Comparison of ENCODE assay signal across 1 cellular context in the genomic region with DNA sequence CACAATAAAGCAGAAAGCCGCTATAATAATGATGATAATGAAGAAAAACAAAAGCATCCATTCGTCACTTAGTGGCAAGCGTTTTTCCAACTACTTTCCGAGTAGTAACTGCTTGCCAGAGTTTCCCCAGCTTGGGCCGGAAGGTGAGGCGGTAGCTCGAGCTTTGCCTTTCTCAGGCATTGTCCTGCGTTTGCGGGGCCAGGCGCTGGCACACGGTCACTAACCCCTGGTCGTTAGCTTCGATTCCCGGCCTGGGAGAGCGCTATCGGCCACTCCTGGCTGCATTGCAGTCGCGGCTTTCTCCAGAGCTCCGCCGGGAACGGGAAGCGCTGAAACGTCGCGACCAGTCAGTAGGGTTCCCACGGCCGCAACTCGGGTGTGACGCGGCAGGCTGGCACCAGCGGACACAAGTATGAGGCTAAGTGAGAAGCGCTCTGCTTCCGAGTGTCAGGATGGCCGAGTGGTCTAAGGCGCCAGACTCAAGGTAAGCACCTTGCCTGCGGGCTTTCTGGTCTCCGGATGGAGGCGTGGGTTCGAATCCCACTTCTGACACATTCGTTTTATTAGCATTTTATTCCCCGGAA.
TF ChIP-seq lines count a peak whose summit lies in the region.

No MANE protein-coding gene starts in this region.

TF ChIP-seq in HepG2, 621 proteins besides CTCF, POLR2A, EP300 and RAD21 (continued from another document and continues in another):
- TF ChIP-seq ZNF547 (CRISPR knock-in tag; IDR thresholded peaks at IDR 0.05) = peak; percentile 81; the same call in 1 of the 2 replicates
- no peak for TF ChIP-seq SIX4 (CRISPR knock-in tag; IDR thresholded peaks at IDR 0.05)
- no peak; the same call in 1 of the 2 replicates for TF ChIP-seq ZNF644 (CRISPR knock-in tag; IDR thresholded peaks at IDR 0.05; ENCODE audit: low read depth)
- peak; percentile 28 for TF ChIP-seq SRSF1 (optimal IDR thresholded peaks at IDR 0.05; ENCODE audit: low read depth, low read length)
- TF ChIP-seq TAF15 (IDR thresholded peaks at IDR 0.05; ENCODE audit: low read depth, low read length, poor library complexity, severe bottlenecking) = no peak
- TF ChIP-seq FOXK2 (IDR thresholded peaks at IDR 0.05) = no peak
- 0 out of 2 replicates have a peak, but pooled peaks have one; percentile 57 for TF ChIP-seq ZNF572 (CRISPR knock-in tag; IDR thresholded peaks at IDR 0.05)
- no peak for TF ChIP-seq CENPX (CRISPR knock-in tag; IDR thresholded peaks at IDR 0.05)
- TF ChIP-seq KLF15 (CRISPR knock-in tag; IDR thresholded peaks at IDR 0.05; ENCODE audit: borderline replicate concordance) = no peak
- TF ChIP-seq MIER2 (CRISPR knock-in tag; IDR thresholded peaks at IDR 0.05) = no peak
- TF ChIP-seq, protein P1, sequence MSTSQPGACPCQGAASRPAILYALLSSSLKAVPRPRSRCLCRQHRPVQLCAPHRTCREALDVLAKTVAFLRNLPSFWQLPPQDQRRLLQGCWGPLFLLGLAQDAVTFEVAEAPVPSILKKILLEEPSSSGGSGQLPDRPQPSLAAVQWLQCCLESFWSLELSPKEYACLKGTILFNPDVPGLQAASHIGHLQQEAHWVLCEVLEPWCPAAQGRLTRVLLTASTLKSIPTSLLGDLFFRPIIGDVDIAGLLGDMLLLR (CRISPR knock-in tag; IDR thresholded peaks at IDR 0.05) = peak; percentile 53
- TF ChIP-seq, protein P2, sequence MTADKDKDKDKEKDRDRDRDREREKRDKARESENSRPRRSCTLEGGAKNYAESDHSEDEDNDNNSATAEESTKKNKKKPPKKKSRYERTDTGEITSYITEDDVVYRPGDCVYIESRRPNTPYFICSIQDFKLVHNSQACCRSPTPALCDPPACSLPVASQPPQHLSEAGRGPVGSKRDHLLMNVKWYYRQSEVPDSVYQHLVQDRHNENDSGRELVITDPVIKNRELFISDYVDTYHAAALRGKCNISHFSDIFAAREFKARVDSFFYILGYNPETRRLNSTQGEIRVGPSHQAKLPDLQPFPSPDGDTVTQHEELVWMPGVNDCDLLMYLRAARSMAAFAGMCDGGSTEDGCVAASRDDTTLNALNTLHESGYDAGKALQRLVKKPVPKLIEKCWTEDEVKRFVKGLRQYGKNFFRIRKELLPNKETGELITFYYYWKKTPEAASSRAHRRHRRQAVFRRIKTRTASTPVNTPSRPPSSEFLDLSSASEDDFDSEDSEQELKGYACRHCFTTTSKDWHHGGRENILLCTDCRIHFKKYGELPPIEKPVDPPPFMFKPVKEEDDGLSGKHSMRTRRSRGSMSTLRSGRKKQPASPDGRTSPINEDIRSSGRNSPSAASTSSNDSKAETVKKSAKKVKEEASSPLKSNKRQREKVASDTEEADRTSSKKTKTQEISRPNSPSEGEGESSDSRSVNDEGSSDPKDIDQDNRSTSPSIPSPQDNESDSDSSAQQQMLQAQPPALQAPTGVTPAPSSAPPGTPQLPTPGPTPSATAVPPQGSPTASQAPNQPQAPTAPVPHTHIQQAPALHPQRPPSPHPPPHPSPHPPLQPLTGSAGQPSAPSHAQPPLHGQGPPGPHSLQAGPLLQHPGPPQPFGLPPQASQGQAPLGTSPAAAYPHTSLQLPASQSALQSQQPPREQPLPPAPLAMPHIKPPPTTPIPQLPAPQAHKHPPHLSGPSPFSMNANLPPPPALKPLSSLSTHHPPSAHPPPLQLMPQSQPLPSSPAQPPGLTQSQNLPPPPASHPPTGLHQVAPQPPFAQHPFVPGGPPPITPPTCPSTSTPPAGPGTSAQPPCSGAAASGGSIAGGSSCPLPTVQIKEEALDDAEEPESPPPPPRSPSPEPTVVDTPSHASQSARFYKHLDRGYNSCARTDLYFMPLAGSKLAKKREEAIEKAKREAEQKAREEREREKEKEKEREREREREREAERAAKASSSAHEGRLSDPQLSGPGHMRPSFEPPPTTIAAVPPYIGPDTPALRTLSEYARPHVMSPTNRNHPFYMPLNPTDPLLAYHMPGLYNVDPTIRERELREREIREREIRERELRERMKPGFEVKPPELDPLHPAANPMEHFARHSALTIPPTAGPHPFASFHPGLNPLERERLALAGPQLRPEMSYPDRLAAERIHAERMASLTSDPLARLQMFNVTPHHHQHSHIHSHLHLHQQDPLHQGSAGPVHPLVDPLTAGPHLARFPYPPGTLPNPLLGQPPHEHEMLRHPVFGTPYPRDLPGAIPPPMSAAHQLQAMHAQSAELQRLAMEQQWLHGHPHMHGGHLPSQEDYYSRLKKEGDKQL (CRISPR knock-in tag; IDR thresholded peaks at IDR 0.05; ENCODE audit: low read depth) = no peak
- TF ChIP-seq, protein P3, sequence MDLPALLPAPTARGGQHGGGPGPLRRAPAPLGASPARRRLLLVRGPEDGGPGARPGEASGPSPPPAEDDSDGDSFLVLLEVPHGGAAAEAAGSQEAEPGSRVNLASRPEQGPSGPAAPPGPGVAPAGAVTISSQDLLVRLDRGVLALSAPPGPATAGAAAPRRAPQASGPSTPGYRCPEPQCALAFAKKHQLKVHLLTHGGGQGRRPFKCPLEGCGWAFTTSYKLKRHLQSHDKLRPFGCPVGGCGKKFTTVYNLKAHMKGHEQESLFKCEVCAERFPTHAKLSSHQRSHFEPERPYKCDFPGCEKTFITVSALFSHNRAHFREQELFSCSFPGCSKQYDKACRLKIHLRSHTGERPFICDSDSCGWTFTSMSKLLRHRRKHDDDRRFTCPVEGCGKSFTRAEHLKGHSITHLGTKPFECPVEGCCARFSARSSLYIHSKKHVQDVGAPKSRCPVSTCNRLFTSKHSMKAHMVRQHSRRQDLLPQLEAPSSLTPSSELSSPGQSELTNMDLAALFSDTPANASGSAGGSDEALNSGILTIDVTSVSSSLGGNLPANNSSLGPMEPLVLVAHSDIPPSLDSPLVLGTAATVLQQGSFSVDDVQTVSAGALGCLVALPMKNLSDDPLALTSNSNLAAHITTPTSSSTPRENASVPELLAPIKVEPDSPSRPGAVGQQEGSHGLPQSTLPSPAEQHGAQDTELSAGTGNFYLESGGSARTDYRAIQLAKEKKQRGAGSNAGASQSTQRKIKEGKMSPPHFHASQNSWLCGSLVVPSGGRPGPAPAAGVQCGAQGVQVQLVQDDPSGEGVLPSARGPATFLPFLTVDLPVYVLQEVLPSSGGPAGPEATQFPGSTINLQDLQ (CRISPR knock-in tag; IDR thresholded peaks at IDR 0.05) = no peak
- TF ChIP-seq NCOA5 (CRISPR knock-in tag; IDR thresholded peaks at IDR 0.05) = no peak
- peak; percentile 97 for TF ChIP-seq ZNF333 (CRISPR knock-in tag; IDR thresholded peaks at IDR 0.05; ENCODE audit: borderline replicate concordance)
- no peak for TF ChIP-seq ZNF816 (CRISPR knock-in tag; IDR thresholded peaks at IDR 0.05; ENCODE audit: borderline replicate concordance)
- TF ChIP-seq ZMYM2 (CRISPR knock-in tag; IDR thresholded peaks at IDR 0.05) = no peak; the same call in none of the 2 replicates
- TF ChIP-seq POLR2G (IDR thresholded peaks at IDR 0.05; ENCODE audit: low read depth, low read length) = peak; percentile 69
- TF ChIP-seq PAWR (CRISPR knock-in tag; IDR thresholded peaks at IDR 0.05; ENCODE audit: borderline replicate concordance) = no peak
- peak; percentile 15; the same call in 1 of the 2 replicates for TF ChIP-seq ZNF263 (CRISPR knock-in tag; IDR thresholded peaks at IDR 0.05)
- TF ChIP-seq, protein P4, sequence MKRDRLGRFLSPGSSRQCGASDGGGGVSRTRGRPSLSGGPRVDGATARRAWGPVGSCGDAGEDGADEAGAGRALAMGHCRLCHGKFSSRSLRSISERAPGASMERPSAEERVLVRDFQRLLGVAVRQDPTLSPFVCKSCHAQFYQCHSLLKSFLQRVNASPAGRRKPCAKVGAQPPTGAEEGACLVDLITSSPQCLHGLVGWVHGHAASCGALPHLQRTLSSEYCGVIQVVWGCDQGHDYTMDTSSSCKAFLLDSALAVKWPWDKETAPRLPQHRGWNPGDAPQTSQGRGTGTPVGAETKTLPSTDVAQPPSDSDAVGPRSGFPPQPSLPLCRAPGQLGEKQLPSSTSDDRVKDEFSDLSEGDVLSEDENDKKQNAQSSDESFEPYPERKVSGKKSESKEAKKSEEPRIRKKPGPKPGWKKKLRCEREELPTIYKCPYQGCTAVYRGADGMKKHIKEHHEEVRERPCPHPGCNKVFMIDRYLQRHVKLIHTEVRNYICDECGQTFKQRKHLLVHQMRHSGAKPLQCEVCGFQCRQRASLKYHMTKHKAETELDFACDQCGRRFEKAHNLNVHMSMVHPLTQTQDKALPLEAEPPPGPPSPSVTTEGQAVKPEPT (CRISPR knock-in tag; IDR thresholded peaks at IDR 0.05; ENCODE audit: low read depth) = no peak
- TF ChIP-seq NFKB2 (CRISPR knock-in tag; IDR thresholded peaks at IDR 0.05; ENCODE audit: borderline replicate concordance) = peak; percentile 47
- TF ChIP-seq, protein P5, sequence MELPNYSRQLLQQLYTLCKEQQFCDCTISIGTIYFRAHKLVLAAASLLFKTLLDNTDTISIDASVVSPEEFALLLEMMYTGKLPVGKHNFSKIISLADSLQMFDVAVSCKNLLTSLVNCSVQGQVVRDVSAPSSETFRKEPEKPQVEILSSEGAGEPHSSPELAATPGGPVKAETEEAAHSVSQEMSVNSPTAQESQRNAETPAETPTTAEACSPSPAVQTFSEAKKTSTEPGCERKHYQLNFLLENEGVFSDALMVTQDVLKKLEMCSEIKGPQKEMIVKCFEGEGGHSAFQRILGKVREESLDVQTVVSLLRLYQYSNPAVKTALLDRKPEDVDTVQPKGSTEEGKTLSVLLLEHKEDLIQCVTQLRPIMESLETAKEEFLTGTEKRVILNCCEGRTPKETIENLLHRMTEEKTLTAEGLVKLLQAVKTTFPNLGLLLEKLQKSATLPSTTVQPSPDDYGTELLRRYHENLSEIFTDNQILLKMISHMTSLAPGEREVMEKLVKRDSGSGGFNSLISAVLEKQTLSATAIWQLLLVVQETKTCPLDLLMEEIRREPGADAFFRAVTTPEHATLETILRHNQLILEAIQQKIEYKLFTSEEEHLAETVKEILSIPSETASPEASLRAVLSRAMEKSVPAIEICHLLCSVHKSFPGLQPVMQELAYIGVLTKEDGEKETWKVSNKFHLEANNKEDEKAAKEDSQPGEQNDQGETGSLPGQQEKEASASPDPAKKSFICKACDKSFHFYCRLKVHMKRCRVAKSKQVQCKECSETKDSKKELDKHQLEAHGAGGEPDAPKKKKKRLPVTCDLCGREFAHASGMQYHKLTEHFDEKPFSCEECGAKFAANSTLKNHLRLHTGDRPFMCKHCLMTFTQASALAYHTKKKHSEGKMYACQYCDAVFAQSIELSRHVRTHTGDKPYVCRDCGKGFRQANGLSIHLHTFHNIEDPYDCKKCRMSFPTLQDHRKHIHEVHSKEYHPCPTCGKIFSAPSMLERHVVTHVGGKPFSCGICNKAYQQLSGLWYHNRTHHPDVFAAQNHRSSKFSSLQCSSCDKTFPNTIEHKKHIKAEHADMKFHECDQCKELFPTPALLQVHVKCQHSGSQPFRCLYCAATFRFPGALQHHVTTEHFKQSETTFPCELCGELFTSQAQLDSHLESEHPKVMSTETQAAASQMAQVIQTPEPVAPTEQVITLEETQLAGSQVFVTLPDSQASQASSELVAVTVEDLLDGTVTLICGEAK (IDR thresholded peaks at IDR 0.05) = no peak
- TF ChIP-seq, protein P5 (CRISPR knock-in tag; IDR thresholded peaks at IDR 0.05) = no peak; the same call in 1 of the 2 replicates
- no peak for TF ChIP-seq GPN1 (CRISPR knock-in tag; IDR thresholded peaks at IDR 0.05; ENCODE audit: borderline replicate concordance)
- 0 out of 2 replicates have a peak, but pooled peaks have one; percentile 32 for TF ChIP-seq RARA (CRISPR knock-in tag; IDR thresholded peaks at IDR 0.05)
- no peak; the same call in 1 of the 2 replicates for TF ChIP-seq PAX8 (CRISPR knock-in tag; IDR thresholded peaks at IDR 0.05; ENCODE audit: borderline replicate concordance)
- TF ChIP-seq, protein P6, sequence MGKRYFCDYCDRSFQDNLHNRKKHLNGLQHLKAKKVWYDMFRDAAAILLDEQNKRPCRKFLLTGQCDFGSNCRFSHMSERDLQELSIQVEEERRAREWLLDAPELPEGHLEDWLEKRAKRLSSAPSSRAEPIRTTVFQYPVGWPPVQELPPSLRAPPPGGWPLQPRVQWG (CRISPR knock-in tag; IDR thresholded peaks at IDR 0.05; ENCODE audit: borderline replicate concordance, low read depth) = no peak
- TF ChIP-seq MLLT10 (CRISPR knock-in tag; IDR thresholded peaks at IDR 0.05) = no peak
- TF ChIP-seq ZNF20 (CRISPR knock-in tag; IDR thresholded peaks at IDR 0.05) = peak; percentile 93
- TF ChIP-seq GATAD2A (CRISPR knock-in tag; IDR thresholded peaks at IDR 0.05) = peak; percentile 36; the same call in 1 of the 2 replicates
- TF ChIP-seq, protein P7, sequence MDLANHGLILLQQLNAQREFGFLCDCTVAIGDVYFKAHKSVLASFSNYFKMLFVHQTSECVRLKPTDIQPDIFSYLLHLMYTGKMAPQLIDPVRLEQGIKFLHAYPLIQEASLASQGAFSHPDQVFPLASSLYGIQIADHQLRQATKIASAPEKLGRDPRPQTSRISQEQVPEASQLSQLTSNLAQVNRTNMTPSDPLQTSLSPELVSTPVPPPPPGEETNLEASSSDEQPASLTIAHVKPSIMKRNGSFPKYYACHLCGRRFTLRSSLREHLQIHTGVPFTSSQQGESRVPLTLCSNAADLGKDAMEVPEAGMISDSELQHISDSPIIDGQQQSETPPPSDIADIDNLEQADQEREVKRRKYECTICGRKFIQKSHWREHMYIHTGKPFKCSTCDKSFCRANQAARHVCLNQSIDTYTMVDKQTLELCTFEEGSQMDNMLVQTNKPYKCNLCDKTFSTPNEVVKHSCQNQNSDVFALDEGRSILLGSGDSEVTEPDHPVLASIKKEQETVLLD (CRISPR knock-in tag; IDR thresholded peaks at IDR 0.05; ENCODE audit: low read depth) = no peak
- peak; percentile 43; the same call in 1 of the 2 replicates for TF ChIP-seq FOXC1 (CRISPR knock-in tag; IDR thresholded peaks at IDR 0.05; ENCODE audit: borderline replicate concordance)
